1 cellular context compared by ENCODE assay signal in genomic region chr1:27357281-27358037, GRCh38.
A peak's percentile ranks its signal among the peaks of the same experiment; 100 is the strongest.
TF ChIP-seq lines count a peak whose summit lies in the region.

No MANE protein-coding gene starts in this region.

TF ChIP-seq in K562, 482 proteins besides CTCF, POLR2A, EP300 and RAD21 (continues in another document):
- TF ChIP-seq FIP1L1 (IDR thresholded peaks at IDR 0.05; ENCODE audit: low read depth, low read length, poor library complexity, severe bottlenecking) = peak; percentile 76
- no peak for TF ChIP-seq CAMTA2 (CRISPR knock-in tag; conservative IDR thresholded peaks at IDR 0.05)
- peak; percentile 69 for TF ChIP-seq KLF16 (IDR thresholded peaks at IDR 0.05)
- TF ChIP-seq ZNF274 (IDR thresholded peaks at IDR 0.05; ENCODE audit: borderline replicate concordance, low read depth, low read length) = no peak
- peak; percentile 89 for TF ChIP-seq KLF13 (tag; IDR thresholded peaks at IDR 0.05; ENCODE audit: borderline replicate concordance, low read depth)
- 0 out of 2 replicates have a peak, but pooled peaks have one; percentile 27 for TF ChIP-seq NR4A1 (CRISPR knock-in tag; IDR thresholded peaks at IDR 0.05)
- TF ChIP-seq NR4A1 (tag; IDR thresholded peaks at IDR 0.05) = no peak
- TF ChIP-seq TRIM24 (IDR thresholded peaks at IDR 0.05) = no peak
- TF ChIP-seq ETV5 (CRISPR knock-in tag; IDR thresholded peaks at IDR 0.05; ENCODE audit: low read depth) = no peak
- TF ChIP-seq MCM2 (IDR thresholded peaks at IDR 0.05; ENCODE audit: low read depth) = no peak
- TF ChIP-seq SIRT6 (IDR thresholded peaks at IDR 0.05; ENCODE audit: low read depth, low read length) = no peak
- no peak for TF ChIP-seq ZNF717 (CRISPR knock-in tag; IDR thresholded peaks at IDR 0.05)
- TF ChIP-seq PHTF2 (CRISPR knock-in tag; IDR thresholded peaks at IDR 0.05) = no peak
- TF ChIP-seq ZFP91 (CRISPR knock-in tag; IDR thresholded peaks at IDR 0.05) = no peak
- TF ChIP-seq IRF2 (CRISPR knock-in tag; IDR thresholded peaks at IDR 0.05) = peak; percentile 25; the same call in 1 of the 2 replicates
- no peak for TF ChIP-seq ZFP30 (CRISPR knock-in tag; IDR thresholded peaks at IDR 0.05; ENCODE audit: borderline replicate concordance)
- peak in 1 of 2 experiments; percentile 33 for TF ChIP-seq E2F6 (IDR thresholded peaks at IDR 0.05; ENCODE audit: borderline replicate concordance in 1 of 2, extremely low read depth in 1 of 2, insufficient read depth in 1 of 2, insufficient read length in 1 of 2, low read depth in 1 of 2, low read length in 1 of 2, poor library complexity in 1 of 2, severe bottlenecking in 1 of 2)
- no peak for TF ChIP-seq MTA2 (IDR thresholded peaks at IDR 0.05; ENCODE audit: low read depth)
- no peak for TF ChIP-seq CBFA2T3 (IDR thresholded peaks at IDR 0.05)
- TF ChIP-seq RFX5 (IDR thresholded peaks at IDR 0.05; ENCODE audit: low read depth, low read length) = 0 out of 2 replicates have a peak, but pooled peaks have one; percentile 28
- TF ChIP-seq SMAD4 (CRISPR knock-in tag; conservative IDR thresholded peaks at IDR 0.05) = 0 out of 2 replicates have a peak, but pooled peaks have one; percentile 31
- TF ChIP-seq BRD9 (IDR thresholded peaks at IDR 0.05; ENCODE audit: low read depth, partially characterized antibody) = no peak
- no peak for TF ChIP-seq ZC3H4 (CRISPR knock-in tag; IDR thresholded peaks at IDR 0.05; ENCODE audit: borderline replicate concordance)
- 0 out of 4 replicates have a peak, but pooled peaks of 1 of the 2 experiments have one; percentile 21 for TF ChIP-seq FOXA3 (CRISPR knock-in tag; conservative IDR thresholded peaks at IDR 0.05 in 1 of 2, IDR thresholded peaks at IDR 0.05 in 1 of 2)
- 0 out of 2 replicates have a peak, but pooled peaks have one; percentile 58 for TF ChIP-seq ARID4B (CRISPR knock-in tag; IDR thresholded peaks at IDR 0.05)
- no peak for TF ChIP-seq ELF4 (CRISPR knock-in tag; IDR thresholded peaks at IDR 0.05)
- TF ChIP-seq ZBTB33 (CRISPR knock-in tag; IDR thresholded peaks at IDR 0.05) = peak; percentile 43; the same call in 1 of the 2 replicates
- no peak for TF ChIP-seq ZFP1 (CRISPR knock-in tag; IDR thresholded peaks at IDR 0.05)
- TF ChIP-seq NR2F6 (CRISPR knock-in tag; IDR thresholded peaks at IDR 0.05) = 0 out of 2 replicates have a peak, but pooled peaks have one; percentile 50
- TF ChIP-seq MYBL2 (IDR thresholded peaks at IDR 0.05; ENCODE audit: low read depth) = no peak
- peak; percentile 36; the same call in 1 of the 2 replicates for TF ChIP-seq MYBL2 (CRISPR knock-in tag; IDR thresholded peaks at IDR 0.05; ENCODE audit: borderline replicate concordance)
- TF ChIP-seq JUND (IDR thresholded peaks at IDR 0.05; ENCODE audit: borderline replicate concordance, low read depth, low read length) = peak; percentile 37; the same call in 1 of the 2 replicates
- no peak; the same call in 2 of the 3 replicates for TF ChIP-seq JUND (tag; IDR thresholded peaks at IDR 0.05; ENCODE audit: borderline replicate concordance, low read depth, low read length)
- TF ChIP-seq ZNF146 (CRISPR knock-in tag; IDR thresholded peaks at IDR 0.05; ENCODE audit: unreplicated experiment) = no peak
- peak; percentile 34 to 54; a peak in 1 of 4 replicates for TF ChIP-seq FOXK2 (conservative IDR thresholded peaks at IDR 0.05 in 1 of 2, IDR thresholded peaks at IDR 0.05 in 1 of 2; ENCODE audit: low read depth in 2 of 2)
- TF ChIP-seq MAX (CRISPR knock-in tag; IDR thresholded peaks at IDR 0.05) = peak; percentile 71; the same call in 1 of the 2 replicates
- TF ChIP-seq MYNN (IDR thresholded peaks at IDR 0.05) = 0 out of 2 replicates have a peak, but pooled peaks have one; percentile 17
- TF ChIP-seq MYNN (CRISPR knock-in tag; IDR thresholded peaks at IDR 0.05) = no peak
- no peak for TF ChIP-seq HNRNPK (IDR thresholded peaks at IDR 0.05; ENCODE audit: low read depth, low read length, poor library complexity, severe bottlenecking)
- TF ChIP-seq ADNP (tag; IDR thresholded peaks at IDR 0.05) = no peak
- TF ChIP-seq XRCC4 (IDR thresholded peaks at IDR 0.05; ENCODE audit: extremely low read depth, insufficient read depth, insufficient read length) = no peak
- peak; percentile 42 to 77 for TF ChIP-seq MAZ (CRISPR knock-in tag; conservative IDR thresholded peaks at IDR 0.05 in 1 of 2, IDR thresholded peaks at IDR 0.05 in 1 of 2)
- TF ChIP-seq FOXM1 (IDR thresholded peaks at IDR 0.05; ENCODE audit: low read depth) = no peak
- TF ChIP-seq FOXM1 (CRISPR knock-in tag; IDR thresholded peaks at IDR 0.05; ENCODE audit: low read depth) = no peak
- TF ChIP-seq SP1 (CRISPR knock-in tag; IDR thresholded peaks at IDR 0.05) = peak; percentile 95
- 0 out of 2 replicates have a peak, but pooled peaks have one; percentile 39 for TF ChIP-seq ATF7 (IDR thresholded peaks at IDR 0.05)
- TF ChIP-seq PURB (CRISPR knock-in tag; IDR thresholded peaks at IDR 0.05; ENCODE audit: low read depth) = no peak
- TF ChIP-seq ZNF23 (CRISPR knock-in tag; IDR thresholded peaks at IDR 0.05) = no peak
- TF ChIP-seq E2F3 (CRISPR knock-in tag; IDR thresholded peaks at IDR 0.05) = no peak
- TF ChIP-seq CTCFL (IDR thresholded peaks at IDR 0.05; ENCODE audit: borderline replicate concordance, insufficient read depth, low read depth, low read length, poor library complexity, severe bottlenecking) = peak; percentile 90
- TF ChIP-seq ZNF764 (CRISPR knock-in tag; IDR thresholded peaks at IDR 0.05; ENCODE audit: low read depth) = 0 out of 2 replicates have a peak, but pooled peaks have one; percentile 37
- no peak for TF ChIP-seq EHMT2 (IDR thresholded peaks at IDR 0.05)
- peak; percentile 37 to 46 for TF ChIP-seq NRF1 (conservative IDR thresholded peaks at IDR 0.05 in 1 of 2, IDR thresholded peaks at IDR 0.05 in 1 of 2)
- TF ChIP-seq L3MBTL2 (IDR thresholded peaks at IDR 0.05) = peak; percentile 61
- TF ChIP-seq POLR2G (IDR thresholded peaks at IDR 0.05; ENCODE audit: low read depth, low read length) = peak; percentile 31; the same call in 1 of the 2 replicates
- no peak for TF ChIP-seq LCOR (CRISPR knock-in tag; IDR thresholded peaks at IDR 0.05)
- TF ChIP-seq SFPQ (IDR thresholded peaks at IDR 0.05; ENCODE audit: low read depth, low read length) = no peak
- no peak for TF ChIP-seq MEF2A (IDR thresholded peaks at IDR 0.05; ENCODE audit: control insufficient read depth, low read depth, low read length)
- TF ChIP-seq MYC (IDR thresholded peaks at IDR 0.05; ENCODE audit: low read depth, low read length) = peak; percentile 67
- no peak for TF ChIP-seq MYC (CRISPR knock-in tag; IDR thresholded peaks at IDR 0.05; ENCODE audit: borderline replicate concordance, low read depth)
- no peak for TF ChIP-seq MEF2D (tag; conservative IDR thresholded peaks at IDR 0.05; ENCODE audit: low read depth)
- TF ChIP-seq SMC3 (conservative IDR thresholded peaks at IDR 0.05; ENCODE audit: insufficient read depth, low read depth, low read length) = peak; percentile 73
- TF ChIP-seq MTF1 (CRISPR knock-in tag; IDR thresholded peaks at IDR 0.05; ENCODE audit: borderline replicate concordance) = no peak
- TF ChIP-seq ZNF263 (CRISPR knock-in tag; IDR thresholded peaks at IDR 0.05; ENCODE audit: borderline replicate concordance) = peak; percentile 51; the same call in 1 of the 2 replicates
- no peak for TF ChIP-seq ZBTB8A (IDR thresholded peaks at IDR 0.05; ENCODE audit: partially characterized antibody)
- TF ChIP-seq HMGN3 (IDR thresholded peaks at IDR 0.05; ENCODE audit: borderline replicate concordance, extremely low read depth, insufficient read length, low read depth, low read length) = peak; percentile 33
- TF ChIP-seq SOX6 (IDR thresholded peaks at IDR 0.05) = 0 out of 2 replicates have a peak, but pooled peaks have one; percentile 17
